Comparison of ENCODE assay signal across 2 cellular contexts in the genomic region with DNA sequence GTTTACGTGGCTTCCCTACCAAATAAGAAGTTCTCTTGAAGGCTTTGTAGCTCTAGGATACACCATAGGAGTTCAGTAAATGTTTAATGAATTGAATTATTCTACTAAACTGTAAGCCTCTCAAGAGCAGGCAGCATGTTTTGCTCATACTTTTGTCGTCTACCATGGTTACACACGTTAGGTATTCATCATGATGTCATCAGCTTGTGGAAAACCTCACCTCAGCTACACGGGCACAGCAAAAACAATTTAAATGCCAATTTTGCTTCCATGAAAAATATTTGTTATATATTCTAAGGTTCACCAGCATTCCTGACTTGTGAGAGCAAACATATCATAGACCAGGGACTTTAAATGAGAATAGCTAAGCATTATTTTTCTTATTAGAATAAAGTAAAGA.
TF ChIP-seq lines count a peak whose summit lies in the region.

No MANE protein-coding gene starts in this region.

TF ChIP-seq in HEK293, 187 proteins besides CTCF, POLR2A, EP300 and RAD21:
- TF ChIP-seq SALL2 (tag by site-specific recombination; IDR thresholded peaks at IDR 0.05; ENCODE audit: borderline replicate concordance) (no peak), ZNF677 (tag by site-specific recombination; IDR thresholded peaks at IDR 0.05) (no peak), ATF2 (tag by site-specific recombination; IDR thresholded peaks at IDR 0.05; ENCODE audit: low read depth) (peak; percentile 76), ZXDB (tag by site-specific recombination; IDR thresholded peaks at IDR 0.05) (no peak), ZNF629 (tag by site-specific recombination; IDR thresholded peaks at IDR 0.05) (0 out of 2 replicates have a peak, but pooled peaks have one; percentile 36)

TF ChIP-seq in H1, 55 proteins besides CTCF, POLR2A, EP300 and RAD21:
- TF ChIP-seq RXRA (IDR thresholded peaks at IDR 0.05; ENCODE audit: insufficient read depth, low read depth, low read length) (no peak), CREB1 (IDR thresholded peaks at IDR 0.05) (no peak), RNF2 (IDR thresholded peaks at IDR 0.05; ENCODE audit: borderline replicate concordance, low read depth, low read length, missing control alignments, poor library complexity, severe bottlenecking) (no peak), YY1 (IDR thresholded peaks at IDR 0.05; ENCODE audit: low read depth, low read length) (no peak), RFX5 (IDR thresholded peaks at IDR 0.05; ENCODE audit: borderline replicate concordance, low read depth, low read length) (no peak), TAF7 (optimal IDR thresholded peaks at IDR 0.05; ENCODE audit: borderline replicate concordance, low read depth, low read length) (no peak), GTF2F1 (IDR thresholded peaks at IDR 0.05; ENCODE audit: borderline replicate concordance, low read depth, low read length) (no peak), ASH2L (IDR thresholded peaks at IDR 0.05; ENCODE audit: low read length) (no peak), POU5F1 (IDR thresholded peaks at IDR 0.05; ENCODE audit: low read depth, low read length) (no peak), SIRT6 (IDR thresholded peaks at IDR 0.05; ENCODE audit: low read length) (no peak), TEAD4 (IDR thresholded peaks at IDR 0.05; ENCODE audit: low read depth, low read length) (no peak), CBX5 (IDR thresholded peaks at IDR 0.05; ENCODE audit: low read depth, low read length) (no peak), MAX (IDR thresholded peaks at IDR 0.05) (no peak), SAP30 (IDR thresholded peaks at IDR 0.05; ENCODE audit: insufficient read depth, insufficient replicate concordance, low read length) (no peak), ATF2 (IDR thresholded peaks at IDR 0.05; ENCODE audit: low read length) (no peak), BCL11A (IDR thresholded peaks at IDR 0.05; ENCODE audit: low read depth in 2 of 2, low read length in 2 of 2) (no peak), GABPA (IDR thresholded peaks at IDR 0.05; ENCODE audit: borderline replicate concordance, insufficient read depth, low read length) (no peak)
- TF ChIP-seq, protein P1, sequence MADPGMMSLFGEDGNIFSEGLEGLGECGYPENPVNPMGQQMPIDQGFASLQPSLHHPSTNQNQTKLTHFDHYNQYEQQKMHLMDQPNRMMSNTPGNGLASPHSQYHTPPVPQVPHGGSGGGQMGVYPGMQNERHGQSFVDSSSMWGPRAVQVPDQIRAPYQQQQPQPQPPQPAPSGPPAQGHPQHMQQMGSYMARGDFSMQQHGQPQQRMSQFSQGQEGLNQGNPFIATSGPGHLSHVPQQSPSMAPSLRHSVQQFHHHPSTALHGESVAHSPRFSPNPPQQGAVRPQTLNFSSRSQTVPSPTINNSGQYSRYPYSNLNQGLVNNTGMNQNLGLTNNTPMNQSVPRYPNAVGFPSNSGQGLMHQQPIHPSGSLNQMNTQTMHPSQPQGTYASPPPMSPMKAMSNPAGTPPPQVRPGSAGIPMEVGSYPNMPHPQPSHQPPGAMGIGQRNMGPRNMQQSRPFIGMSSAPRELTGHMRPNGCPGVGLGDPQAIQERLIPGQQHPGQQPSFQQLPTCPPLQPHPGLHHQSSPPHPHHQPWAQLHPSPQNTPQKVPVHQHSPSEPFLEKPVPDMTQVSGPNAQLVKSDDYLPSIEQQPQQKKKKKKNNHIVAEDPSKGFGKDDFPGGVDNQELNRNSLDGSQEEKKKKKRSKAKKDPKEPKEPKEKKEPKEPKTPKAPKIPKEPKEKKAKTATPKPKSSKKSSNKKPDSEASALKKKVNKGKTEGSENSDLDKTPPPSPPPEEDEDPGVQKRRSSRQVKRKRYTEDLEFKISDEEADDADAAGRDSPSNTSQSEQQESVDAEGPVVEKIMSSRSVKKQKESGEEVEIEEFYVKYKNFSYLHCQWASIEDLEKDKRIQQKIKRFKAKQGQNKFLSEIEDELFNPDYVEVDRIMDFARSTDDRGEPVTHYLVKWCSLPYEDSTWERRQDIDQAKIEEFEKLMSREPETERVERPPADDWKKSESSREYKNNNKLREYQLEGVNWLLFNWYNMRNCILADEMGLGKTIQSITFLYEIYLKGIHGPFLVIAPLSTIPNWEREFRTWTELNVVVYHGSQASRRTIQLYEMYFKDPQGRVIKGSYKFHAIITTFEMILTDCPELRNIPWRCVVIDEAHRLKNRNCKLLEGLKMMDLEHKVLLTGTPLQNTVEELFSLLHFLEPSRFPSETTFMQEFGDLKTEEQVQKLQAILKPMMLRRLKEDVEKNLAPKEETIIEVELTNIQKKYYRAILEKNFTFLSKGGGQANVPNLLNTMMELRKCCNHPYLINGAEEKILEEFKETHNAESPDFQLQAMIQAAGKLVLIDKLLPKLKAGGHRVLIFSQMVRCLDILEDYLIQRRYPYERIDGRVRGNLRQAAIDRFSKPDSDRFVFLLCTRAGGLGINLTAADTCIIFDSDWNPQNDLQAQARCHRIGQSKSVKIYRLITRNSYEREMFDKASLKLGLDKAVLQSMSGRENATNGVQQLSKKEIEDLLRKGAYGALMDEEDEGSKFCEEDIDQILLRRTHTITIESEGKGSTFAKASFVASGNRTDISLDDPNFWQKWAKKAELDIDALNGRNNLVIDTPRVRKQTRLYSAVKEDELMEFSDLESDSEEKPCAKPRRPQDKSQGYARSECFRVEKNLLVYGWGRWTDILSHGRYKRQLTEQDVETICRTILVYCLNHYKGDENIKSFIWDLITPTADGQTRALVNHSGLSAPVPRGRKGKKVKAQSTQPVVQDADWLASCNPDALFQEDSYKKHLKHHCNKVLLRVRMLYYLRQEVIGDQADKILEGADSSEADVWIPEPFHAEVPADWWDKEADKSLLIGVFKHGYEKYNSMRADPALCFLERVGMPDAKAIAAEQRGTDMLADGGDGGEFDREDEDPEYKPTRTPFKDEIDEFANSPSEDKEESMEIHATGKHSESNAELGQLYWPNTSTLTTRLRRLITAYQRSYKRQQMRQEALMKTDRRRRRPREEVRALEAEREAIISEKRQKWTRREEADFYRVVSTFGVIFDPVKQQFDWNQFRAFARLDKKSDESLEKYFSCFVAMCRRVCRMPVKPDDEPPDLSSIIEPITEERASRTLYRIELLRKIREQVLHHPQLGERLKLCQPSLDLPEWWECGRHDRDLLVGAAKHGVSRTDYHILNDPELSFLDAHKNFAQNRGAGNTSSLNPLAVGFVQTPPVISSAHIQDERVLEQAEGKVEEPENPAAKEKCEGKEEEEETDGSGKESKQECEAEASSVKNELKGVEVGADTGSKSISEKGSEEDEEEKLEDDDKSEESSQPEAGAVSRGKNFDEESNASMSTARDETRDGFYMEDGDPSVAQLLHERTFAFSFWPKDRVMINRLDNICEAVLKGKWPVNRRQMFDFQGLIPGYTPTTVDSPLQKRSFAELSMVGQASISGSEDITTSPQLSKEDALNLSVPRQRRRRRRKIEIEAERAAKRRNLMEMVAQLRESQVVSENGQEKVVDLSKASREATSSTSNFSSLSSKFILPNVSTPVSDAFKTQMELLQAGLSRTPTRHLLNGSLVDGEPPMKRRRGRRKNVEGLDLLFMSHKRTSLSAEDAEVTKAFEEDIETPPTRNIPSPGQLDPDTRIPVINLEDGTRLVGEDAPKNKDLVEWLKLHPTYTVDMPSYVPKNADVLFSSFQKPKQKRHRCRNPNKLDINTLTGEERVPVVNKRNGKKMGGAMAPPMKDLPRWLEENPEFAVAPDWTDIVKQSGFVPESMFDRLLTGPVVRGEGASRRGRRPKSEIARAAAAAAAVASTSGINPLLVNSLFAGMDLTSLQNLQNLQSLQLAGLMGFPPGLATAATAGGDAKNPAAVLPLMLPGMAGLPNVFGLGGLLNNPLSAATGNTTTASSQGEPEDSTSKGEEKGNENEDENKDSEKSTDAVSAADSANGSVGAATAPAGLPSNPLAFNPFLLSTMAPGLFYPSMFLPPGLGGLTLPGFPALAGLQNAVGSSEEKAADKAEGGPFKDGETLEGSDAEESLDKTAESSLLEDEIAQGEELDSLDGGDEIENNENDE (IDR thresholded peaks at IDR 0.05; ENCODE audit: insufficient replicate concordance, low read length) = no peak
